In the genomic region with DNA sequence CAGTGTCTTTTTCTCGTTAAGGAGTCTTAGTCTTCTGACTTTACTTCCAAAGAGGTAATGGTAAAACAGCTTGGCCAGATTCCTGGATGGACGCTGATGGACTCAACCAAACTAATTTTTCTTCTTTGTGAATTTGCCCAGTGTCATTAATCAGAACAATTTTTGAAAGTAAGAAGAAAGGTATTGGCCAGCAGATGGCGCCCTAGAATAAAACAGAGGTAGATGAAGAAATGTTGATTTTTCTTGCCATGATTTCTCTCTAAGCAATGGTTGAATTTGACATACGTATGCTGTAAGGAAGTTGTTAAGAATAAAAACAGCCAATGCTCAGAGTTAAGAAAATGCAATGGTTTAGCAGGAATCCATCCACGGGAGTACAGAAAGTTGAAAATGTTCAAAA, we compare ENCODE assay signal across 8 cellular contexts.
DNase-seq lines count a peak whose midpoint lies in the region; ATAC-seq, FAIRE-seq and TF ChIP-seq lines count a peak whose summit lies in the region.

No MANE protein-coding gene starts in this region.

- H3K9me3 Mint-ChIP-seq in activated T-helper 17 cell treated with anti-CD3 and anti-CD28 coated beads, Interleukin-2, amount 50 U/mL, for 72 hours = no peaks in the 10 kb centered on the region

- ATAC-seq in activated T-helper 17 cell treated with anti-CD3 and anti-CD28 coated beads, Interleukin-2, amount 50 U/mL, for 72 hours (replicated peaks) = no peak
- no peak for ATAC-seq in GM21367 (IDR thresholded peaks at IDR 0.05; ENCODE audit: unreplicated experiment)

- H3K9ac ChIP-seq in Karpas-422 (ENCODE audit: low read length) (no peak overlapping the region), adipocyte (ENCODE audit: low read length) (no peak overlapping the region), kidney (ENCODE audit: low read length in 2 of 2) (no peak overlapping the region)

- FAIRE-seq in RCC 7860 (lab: Jason Lieb, UNC) = peak; percentile 23
- peak; percentile 51 for FAIRE-seq in kidney (lab: Jason Lieb, UNC)

- H3K27me3 Mint-ChIP-seq in activated T-helper 17 cell treated with anti-CD3 and anti-CD28 coated beads, Interleukin-2, amount 50 U/mL, for 72 hours = peaks cover 31% of the 10 kb centered on the region

- H3K27me3 ChIP-seq in Karpas-422 (ENCODE audit: low read length) (peaks cover 4% of the 10 kb centered on the region; the same call in 1 of the 2 replicates), adipocyte (replicated peaks; ENCODE audit: control insufficient read depth, insufficient read depth, low read length) (no peaks in the 10 kb centered on the region)

- intact Hi-C loops in kidney (cut with DNase I) = no loop called here

- peak; percentile 37 for TF ChIP-seq CTCF in kidney (IDR thresholded peaks at IDR 0.05; ENCODE audit: borderline replicate concordance, extremely low read depth, insufficient read depth)

- no peak overlapping the region for H2AFZ ChIP-seq in Karpas-422 (ENCODE audit: low read length)

- no peaks in the 10 kb centered on the region for H3K79me2 ChIP-seq in Karpas-422 (ENCODE audit: low read length)

- H3K4me1 Mint-ChIP-seq in activated T-helper 17 cell treated with anti-CD3 and anti-CD28 coated beads, Interleukin-2, amount 50 U/mL, for 72 hours = no peaks in the 10 kb centered on the region

- H3K9me3 ChIP-seq in Karpas-422 (ENCODE audit: low read length) (peaks cover 3% of the 10 kb centered on the region; the same call in 1 of the 2 replicates), adipocyte (ENCODE audit: control insufficient read depth, low read length) (peaks cover 4% of the 10 kb centered on the region), kidney (ENCODE audit: control insufficient read depth in 1 of 2, low read length in 2 of 2) (no peaks in the 10 kb centered on the region)

- no peak overlapping the region for H3K27ac Mint-ChIP-seq in activated T-helper 17 cell treated with anti-CD3 and anti-CD28 coated beads, Interleukin-2, amount 50 U/mL, for 72 hours

- no peaks in the 10 kb centered on the region for H3K9me2 ChIP-seq in Karpas-422 (replicated peaks; ENCODE audit: insufficient read depth, low read length)

- peak; percentile 79 for DNase-seq in DMS153 (lab: John Stamatoyannopoulos, UW)
- peak; percentile 88 for DNase-seq in Karpas-422
- DNase-seq in RCC 7860 (ENCODE audit: low spot score) = no peak
- peak; percentile 72 for DNase-seq in adipocyte (ENCODE audit: low read depth)
- DNase-seq in kidney = no peak
- DNase-seq in stimulated activated CD4-positive, alpha-beta T cell treated with anti-CD3 and anti-CD28 coated beads, Interleukin-4, amount 100 ng/mL, for 4 hours = peak; percentile 31 to 50

- no peak overlapping the region for H3K4me3 Mint-ChIP-seq in activated T-helper 17 cell treated with anti-CD3 and anti-CD28 coated beads, Interleukin-2, amount 50 U/mL, for 72 hours

- H3K27ac ChIP-seq in Karpas-422 (ENCODE audit: low read length) (no peak overlapping the region), kidney (ENCODE audit: low read depth in 2 of 2, low read length in 2 of 2) (no peak overlapping the region)

- H3K4me1 ChIP-seq in Karpas-422 (ENCODE audit: low read length) (no peaks in the 10 kb centered on the region), adipocyte (ENCODE audit: control insufficient read depth, insufficient read depth, low read length) (no peaks in the 10 kb centered on the region), kidney (ENCODE audit: control insufficient read depth in 1 of 2, insufficient read depth in 1 of 2, low read depth in 1 of 2, low read length in 2 of 2) (no peaks in the 10 kb centered on the region)

- no peak overlapping the region for H3K4me2 ChIP-seq in Karpas-422 (ENCODE audit: low read depth, low read length, poor library complexity, severe bottlenecking)

- H4K20me1 ChIP-seq in Karpas-422 (ENCODE audit: insufficient read depth, low read depth, low read length) = no peaks in the 10 kb centered on the region

- H3K36me3 Mint-ChIP-seq in activated T-helper 17 cell treated with anti-CD3 and anti-CD28 coated beads, Interleukin-2, amount 50 U/mL, for 72 hours (ENCODE audit: low read depth) = no peaks in the 10 kb centered on the region

- H3K36me3 ChIP-seq in Karpas-422 (ENCODE audit: insufficient read depth, low read length) (no peaks in the 10 kb centered on the region), adipocyte (ENCODE audit: control insufficient read depth, insufficient read depth, low read length, severe bottlenecking) (no peaks in the 10 kb centered on the region), kidney (ENCODE audit: control insufficient read depth in 1 of 2, insufficient read depth in 2 of 2, low read length in 2 of 2) (no peaks in the 10 kb centered on the region)

- H3K4me3 ChIP-seq in Karpas-422 (ENCODE audit: low read length) = no peak overlapping the region
- H3K4me3 ChIP-seq in adipocyte (ENCODE audit: low read length) = no peak overlapping the region
- H3K4me3 ChIP-seq in kidney (ENCODE audit: low read length in 2 of 2) = no peak overlapping the region

Comparison
In these comparisons a context has a peak if more than half of its experiments do, and no peak if none do; other contexts are left out.
1. DNase-seq: peak in DMS153 (single experiment), Karpas-422 (single experiment), adipocyte (single experiment) and stimulated activated CD4-positive, alpha-beta T cell treated with anti-CD3 and anti-CD28 coated beads, Interleukin-4, amount 100 ng/mL, for 4 hours (2 of 2); none in RCC 7860 (single experiment) and kidney (single experiment).